In the genomic region with DNA sequence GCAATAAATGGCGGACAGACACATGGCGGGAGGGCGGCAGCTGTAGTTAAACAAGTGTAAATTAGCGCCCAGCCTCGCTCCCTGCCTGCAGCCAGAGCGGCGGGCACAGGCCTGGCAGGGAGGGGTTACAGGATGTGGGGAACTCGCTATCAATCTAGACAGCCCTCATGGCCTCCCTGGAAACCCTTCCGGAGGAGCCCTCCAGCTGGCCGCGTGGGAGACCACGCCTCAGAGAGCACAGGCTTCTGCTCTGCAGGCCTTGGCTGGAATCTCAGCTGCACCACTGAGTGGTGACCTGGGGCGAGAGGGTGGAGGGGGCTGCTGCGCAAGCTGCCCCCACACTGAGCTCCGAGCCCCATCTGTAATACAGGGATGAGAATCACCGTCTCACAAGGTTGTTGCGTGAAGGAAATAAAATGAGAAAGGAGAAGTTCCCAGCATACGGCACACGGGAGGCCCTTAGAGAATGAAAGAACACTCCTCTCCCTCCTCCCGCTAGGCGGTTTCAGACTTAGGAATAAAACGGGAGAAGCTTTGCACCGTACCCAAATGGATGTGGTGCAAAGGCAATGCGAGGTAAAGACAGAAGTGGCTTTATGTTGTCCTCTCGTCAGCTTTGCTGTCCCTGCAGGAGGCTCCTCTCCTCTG, we compare ENCODE assay signal across 19 cellular contexts.
A peak's percentile ranks its signal among the peaks of the same experiment; 100 is the strongest.
DNase-seq lines count a peak whose midpoint lies in the region; ATAC-seq and TF ChIP-seq lines count a peak whose summit lies in the region.
"Had no signal": no experiment of that assay in that cellular context is flagged by ENCODE, and none has a peak within 500 bp of the region (broad histone marks: within the 10 kb centered on the region; RNA-seq: fewer than 3 reads in every experiment).

No MANE protein-coding gene starts in this region.

- H3K4me3 Mint-ChIP-seq in GM23338, result no peak overlapping the region
- H3K4me3 Mint-ChIP-seq in WTC11, result no peak overlapping the region
- H3K4me3 Mint-ChIP-seq in nephron progenitor cell, result no peak overlapping the region
- H3K4me3 Mint-ChIP-seq: CD8-positive, alpha-beta memory T cell; neural crest cell; stimulated activated effector memory CD8-positive, alpha-beta T cell treated with anti-CD3 and anti-CD28 coated beads, Interleukin-12 subunit alpha, Interleukin-12 subunit beta, amount 100 ng/mL, for 72 hours had no signal

- no peaks in the 10 kb centered on the region for H4K20me1 ChIP-seq in GM23338 (replicated peaks; ENCODE audit: insufficient read depth)

- no peak overlapping the region for H3K4me2 ChIP-seq in GM23338

- no peaks in the 10 kb centered on the region for H3K9me2 ChIP-seq in GM23338 (ENCODE audit: insufficient read depth)

- peaks cover 11% of the 10 kb centered on the region for H3K4me1 Mint-ChIP-seq in GM23338
- H3K4me1 Mint-ChIP-seq in WTC11, result peaks cover 21% of the 10 kb centered on the region
- peaks cover 34% of the 10 kb centered on the region for H3K4me1 Mint-ChIP-seq in nephron progenitor cell
- H3K4me1 Mint-ChIP-seq: neural crest cell had no signal

- no peak for TF ChIP-seq CTCF in GM23338 (conservative IDR thresholded peaks at IDR 0.05; ENCODE audit: low read depth in 2 of 2)
- TF ChIP-seq CTCF in WTC11 (IDR thresholded peaks at IDR 0.05), result no peak
- no peak for TF ChIP-seq CTCF in nephron progenitor cell (IDR thresholded peaks at IDR 0.05)

- H2AFZ ChIP-seq in GM23338, result peak overlapping the region; percentile 59; the same call in 1 of the 2 replicates

- POLR2A ChIA-PET in WTC11 (lab: Charles Lee), result no interaction called here

- ATAC-seq in GM23338, result peak; percentile 70
- peak; percentile 45 for ATAC-seq in WTC11
- ATAC-seq in GM18858 (IDR thresholded peaks at IDR 0.05; ENCODE audit: unreplicated experiment), result no peak
- ATAC-seq: sciatic nerve; stimulated activated effector memory CD8-positive, alpha-beta T cell treated with anti-CD3 and anti-CD28 coated beads, Interleukin-12 subunit alpha, Interleukin-12 subunit beta, amount 100 ng/mL, for 72 hours had no signal

- H3K79me2 ChIP-seq in GM23338 (replicated peaks; ENCODE audit: insufficient read depth), result no peaks in the 10 kb centered on the region

- CTCF ChIA-PET in WTC11 (lab: Charles Lee), result interaction anchor here (1.2 kb wide), 1 partner anchor 122 kb away, joined by 3 read pairs; no protein-coding TSS in a partner anchor

- H3K27me3 ChIP-seq in GM23338 (ENCODE audit: insufficient read depth), result peaks cover 3% of the 10 kb centered on the region; the same call in 1 of the 2 replicates

- no peaks in the 10 kb centered on the region for H3K36me3 ChIP-seq in GM23338 (ENCODE audit: insufficient read depth)
- H3K36me3 ChIP-seq: esophagus squamous epithelium had no signal

- H3F3A ChIP-seq in GM23338 (replicated peaks; ENCODE audit: low read depth), result no peaks in the 10 kb centered on the region

- H3K9me3 Mint-ChIP-seq in GM23338, result no peaks in the 10 kb centered on the region
- H3K9me3 Mint-ChIP-seq in WTC11, result no peaks in the 10 kb centered on the region
- H3K9me3 Mint-ChIP-seq in nephron progenitor cell, result no peaks in the 10 kb centered on the region
- H3K9me3 Mint-ChIP-seq: neural crest cell; stimulated activated effector memory CD8-positive, alpha-beta T cell treated with anti-CD3 and anti-CD28 coated beads, Interleukin-12 subunit alpha, Interleukin-12 subunit beta, amount 100 ng/mL, for 72 hours had no signal

- H3K36me3 Mint-ChIP-seq in GM23338 (ENCODE audit: low read depth), result no peaks in the 10 kb centered on the region; the same call in 2 of the 3 replicates
- H3K36me3 Mint-ChIP-seq in WTC11, result no peaks in the 10 kb centered on the region
- no peaks in the 10 kb centered on the region for H3K36me3 Mint-ChIP-seq in nephron progenitor cell (ENCODE audit: low read depth)
- H3K36me3 Mint-ChIP-seq: CD8-positive, alpha-beta memory T cell; stimulated activated effector memory CD8-positive, alpha-beta T cell treated with anti-CD3 and anti-CD28 coated beads, Interleukin-12 subunit alpha, Interleukin-12 subunit beta, amount 100 ng/mL, for 72 hours had no signal

- DNase-seq in DMS 273 (lab: John Stamatoyannopoulos, UW; ENCODE audit: unreplicated experiment) (peak; percentile 94), DMS 273 treated with DMSO at 0.1 percent for 48 hours (lab: John Stamatoyannopoulos, UW) (no peak), GM23338 (ENCODE audit: low spot score) (no peak), WTC11 (ENCODE audit: low spot score) (no peak), nephron progenitor cell (peak; percentile 39), HuH-7 (ENCODE audit: low spot score) (no peak), pons (ENCODE audit: low spot score) (no peak)
- DNase-seq: activated gamma-delta T cell treated with Interleukin-2 at 50 U/mL for 16 hours; CD8-positive, alpha-beta memory T cell; esophagus squamous epithelium; GOT3; NCI-H1694; NCI-H82; T-helper 9 cell had no signal

- H3K4me1 ChIP-seq in GM23338 (ENCODE audit: insufficient read depth), result peaks cover under 1% of the 10 kb centered on the region; the same call in 1 of the 2 replicates
- H3K4me1 ChIP-seq: esophagus squamous epithelium had no signal

- H3K4me3 ChIP-seq in GM23338, result no peak overlapping the region
- H3K4me3 ChIP-seq: esophagus squamous epithelium had no signal

- H3K27ac ChIP-seq in GM23338 (ENCODE audit: low read depth), result no peak overlapping the region
- H3K27ac ChIP-seq: 22Rv1, esophagus squamous epithelium had no signal

- no peak overlapping the region for H3K27ac Mint-ChIP-seq in GM23338
- H3K27ac Mint-ChIP-seq in WTC11, result no peak overlapping the region
- H3K27ac Mint-ChIP-seq in nephron progenitor cell, result no peak overlapping the region
- H3K27ac Mint-ChIP-seq: CD8-positive, alpha-beta memory T cell; stimulated activated effector memory CD8-positive, alpha-beta T cell treated with anti-CD3 and anti-CD28 coated beads, Interleukin-12 subunit alpha, Interleukin-12 subunit beta, amount 100 ng/mL, for 72 hours had no signal

- peaks cover 19% of the 10 kb centered on the region for H3K27me3 Mint-ChIP-seq in GM23338 (ENCODE audit: insufficient read depth, low read depth, poor library complexity)
- H3K27me3 Mint-ChIP-seq in WTC11 (ENCODE audit: low read depth), result peaks cover 10% of the 10 kb centered on the region
- peaks cover 46% of the 10 kb centered on the region for H3K27me3 Mint-ChIP-seq in nephron progenitor cell (ENCODE audit: low read depth, poor library complexity)

TF ChIP-seq in GM23338, 12 proteins besides CTCF, POLR2A, EP300 and RAD21 (continues in another document):
- TF ChIP-seq, protein P1, sequence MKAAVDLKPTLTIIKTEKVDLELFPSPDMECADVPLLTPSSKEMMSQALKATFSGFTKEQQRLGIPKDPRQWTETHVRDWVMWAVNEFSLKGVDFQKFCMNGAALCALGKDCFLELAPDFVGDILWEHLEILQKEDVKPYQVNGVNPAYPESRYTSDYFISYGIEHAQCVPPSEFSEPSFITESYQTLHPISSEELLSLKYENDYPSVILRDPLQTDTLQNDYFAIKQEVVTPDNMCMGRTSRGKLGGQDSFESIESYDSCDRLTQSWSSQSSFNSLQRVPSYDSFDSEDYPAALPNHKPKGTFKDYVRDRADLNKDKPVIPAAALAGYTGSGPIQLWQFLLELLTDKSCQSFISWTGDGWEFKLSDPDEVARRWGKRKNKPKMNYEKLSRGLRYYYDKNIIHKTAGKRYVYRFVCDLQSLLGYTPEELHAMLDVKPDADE (IDR thresholded peaks at IDR 0.05), result no peak
- TF ChIP-seq ZNF114 (CRISPR knock-in tag; IDR thresholded peaks at IDR 0.05), result no peak
- TF ChIP-seq NANOG (IDR thresholded peaks at IDR 0.05; ENCODE audit: borderline replicate concordance), result no peak
- TF ChIP-seq JUNB (IDR thresholded peaks at IDR 0.05; ENCODE audit: unreplicated experiment), result no peak
- TF ChIP-seq EZH2phosphoT487 (IDR thresholded peaks at IDR 0.05; ENCODE audit: unreplicated experiment), result no peak

TF ChIP-seq in WTC11, 78 proteins besides CTCF, POLR2A, EP300 and RAD21:
- TF ChIP-seq ZNF121 (CRISPR knock-in tag; IDR thresholded peaks at IDR 0.05) (no peak), ZNF263 (CRISPR knock-in tag; IDR thresholded peaks at IDR 0.05; ENCODE audit: low read depth) (peak; percentile 54; the same call in 1 of the 2 replicates), MYBL2 (CRISPR knock-in tag; IDR thresholded peaks at IDR 0.05) (no peak), GRHL2 (CRISPR knock-in tag; IDR thresholded peaks at IDR 0.05; ENCODE audit: insufficient replicate concordance, severe bottlenecking) (no peak), ZBTB43 (CRISPR knock-in tag; IDR thresholded peaks at IDR 0.05) (no peak)

Comparison
In these comparisons a context has a peak if more than half of its experiments do, and no peak if none do; other contexts are left out.
1. DNase-seq: peak in DMS 273 (single experiment) and nephron progenitor cell (single experiment); none in DMS 273 treated with DMSO at 0.1 percent for 48 hours (single experiment), GM23338 (single experiment), WTC11 (single experiment), HuH-7 (single experiment) and pons (single experiment).